24 cellular contexts compared by ENCODE assay signal in genomic region chr13:80164451-80164850, GRCh38.
"Had no signal": no experiment of that assay in that cellular context is flagged by ENCODE, and none has a peak within 500 bp of the region (broad histone marks: within the 10 kb centered on the region; RNA-seq: fewer than 3 reads in every experiment).

No MANE protein-coding gene starts in this region.

- H3K4me3 Mint-ChIP-seq: dendritic cell treated with granulocyte-macrophage colony-stimulating factor and Interleukin-4, amounts not matched to agents 40 ng/mL and 50 ng/mL, for 4 days; effector memory CD8-positive, alpha-beta T cell; mesothelial cell of epicardium; naive thymus-derived CD4-positive, alpha-beta T cell; natural killer cell had no signal

- H3K27me3 Mint-ChIP-seq: effector memory CD8-positive, alpha-beta T cell; naive thymus-derived CD4-positive, alpha-beta T cell had no signal

- H3K9me3 Mint-ChIP-seq: dendritic cell treated with granulocyte-macrophage colony-stimulating factor and Interleukin-4, amounts not matched to agents 40 ng/mL and 50 ng/mL, for 4 days; mesothelial cell of epicardium had no signal

- H3K27ac Mint-ChIP-seq: dendritic cell treated with granulocyte-macrophage colony-stimulating factor and Interleukin-4, amounts not matched to agents 40 ng/mL and 50 ng/mL, for 4 days; effector memory CD8-positive, alpha-beta T cell; mesothelial cell of epicardium; naive thymus-derived CD4-positive, alpha-beta T cell; natural killer cell had no signal

- H3K36me3 Mint-ChIP-seq: mesothelial cell of epicardium; naive thymus-derived CD4-positive, alpha-beta T cell; natural killer cell had no signal

- H3K27me3 ChIP-seq: colonic mucosa, esophagus muscularis mucosa, gastrocnemius medialis, heart right ventricle, left lung had no signal

- H3K4me1 Mint-ChIP-seq: natural killer cell had no signal

- H3K36me3 ChIP-seq: colonic mucosa, esophagus muscularis mucosa, gastrocnemius medialis, heart right ventricle, left lung, lower lobe of right lung had no signal

- FAIRE-seq: endothelial cell of umbilical vein, islet of Langerhans, keratinocyte had no signal

- H3K9me3 ChIP-seq: colonic mucosa, esophagus muscularis mucosa, gastrocnemius medialis, heart right ventricle, left lung, lower lobe of right lung had no signal

- H3K4me3 ChIP-seq: colonic mucosa, esophagus muscularis mucosa, gastrocnemius medialis, heart right ventricle, left lung, lower lobe of right lung had no signal

- DNase-seq: colonic mucosa; cortex of kidney; effector CD8-positive, alpha-beta T cell; effector memory CD8-positive, alpha-beta T cell; foreskin fibroblast; foreskin melanocyte; gastrocnemius medialis; glutamatergic neuron; head of caudate nucleus; heart right ventricle; hippocampal formation; left cardiac atrium; left lung; left ventricle myocardium superior; lower lobe of right lung; mesenchymal stem cell; naive thymus-derived CD4-positive, alpha-beta T cell; natural killer cell had no signal

- H3K27ac ChIP-seq: colonic mucosa, esophagus muscularis mucosa, gastrocnemius medialis, heart right ventricle, left lung, lower lobe of right lung had no signal

- H3K4me1 ChIP-seq: colonic mucosa, esophagus muscularis mucosa, gastrocnemius medialis had no signal
